In the genomic region with DNA sequence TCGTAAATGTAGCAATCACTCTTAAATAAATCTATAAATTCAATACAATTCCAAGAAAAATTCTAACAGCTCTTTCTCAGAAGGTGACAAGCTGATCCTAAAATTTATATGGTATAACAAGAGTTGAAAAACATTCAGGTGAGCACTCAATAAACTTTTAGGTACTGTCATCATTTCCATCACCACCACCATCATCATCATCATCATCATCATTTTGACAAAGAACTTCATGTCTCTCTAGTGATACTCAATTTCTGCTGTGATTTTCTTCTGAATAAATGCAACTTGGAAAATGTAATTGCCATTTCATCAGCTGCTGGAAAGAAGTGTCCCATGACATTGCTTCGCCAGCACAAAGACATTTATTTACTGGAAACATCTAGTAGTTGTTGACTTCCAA, we compare ENCODE assay signal across 40 cellular contexts.
"Had no signal": no experiment of that assay in that cellular context is flagged by ENCODE, and none has a peak within 500 bp of the region (broad histone marks: within the 10 kb centered on the region; RNA-seq: fewer than 3 reads in every experiment).

No MANE protein-coding gene starts in this region.

- H3K27ac ChIP-seq: adrenal gland, ascending aorta, body of pancreas, brain microvascular endothelial cell, breast epithelium, cardiac muscle cell had no signal

- H3K36me3 ChIP-seq: adrenal gland, ascending aorta, brain microvascular endothelial cell, breast epithelium, cardiac muscle cell had no signal

- H3K9me3 Mint-ChIP-seq: activated naive CD4-positive, alpha-beta T cell treated with anti-CD3 and anti-CD28 coated beads, Interleukin-2, amount 10 ng/mL, durations not matched to agents 7 days and 5 days; activated naive CD4-positive, alpha-beta T cell treated with anti-CD3 and anti-CD28 coated beads, Interleukin-2, amount 50 U/mL, for 24 hours; activated naive CD8-positive, alpha-beta T cell treated with anti-CD3 and anti-CD28 coated beads, Interleukin-2, amount 10 ng/mL, durations not matched to agents 7 days and 5 days; activated naive CD8-positive, alpha-beta T cell treated with anti-CD3 and anti-CD28 coated beads, Interleukin-2, amount 50 U/mL, for 24 hours; activated T-cell treated with anti-CD3 and anti-CD28 coated beads, Interleukin-2, amount 50 U/mL, for 24 hours; activated T-cell treated with anti-CD3 and anti-CD28 coated beads, Interleukin-2, amount 50 U/mL, for 4 hours; activated T-cell treated with anti-CD3 and anti-CD28 coated beads, Interleukin-2, amount 50 U/mL, for 72 hours; activated T-helper 1 cell treated with anti-CD3 and anti-CD28 coated beads, Interleukin-12 subunit alpha, Interleukin-12 subunit beta, Interleukin-2, Interleukin-4 antibody, amounts not matched to agents 30 ng/mL and 10 ng/mL and 1 ng/mL, durations not matched to agents 14 hours and 24 hours and 36 hours; activated T-helper 17 cell treated with anti-CD3 and anti-CD28 coated beads, Interleukin-2, amount 50 U/mL, for 72 hours; activated T-helper 2 cell treated with anti-CD3 and anti-CD28 coated beads, Interferon-gamma antibody, Interleukin-2, Interleukin-4, amounts not matched to agents 10 μg/mL and 5 μg/mL and 100 μg/mL, durations not matched to agents 14 hours and 24 hours and 36 hours had no signal

- H3K4me3 ChIP-seq: adrenal gland, ascending aorta, body of pancreas, breast epithelium, cardiac muscle cell had no signal

- H3K4me1 ChIP-seq: adrenal gland, ascending aorta, body of pancreas, breast epithelium had no signal

- H3K4me1 Mint-ChIP-seq: activated naive CD4-positive, alpha-beta T cell treated with anti-CD3 and anti-CD28 coated beads, Interleukin-2, amount 10 ng/mL, durations not matched to agents 7 days and 5 days; activated naive CD4-positive, alpha-beta T cell treated with anti-CD3 and anti-CD28 coated beads, Interleukin-2, amount 50 U/mL, for 24 hours; activated naive CD8-positive, alpha-beta T cell treated with anti-CD3 and anti-CD28 coated beads for 36 hours; activated naive CD8-positive, alpha-beta T cell treated with anti-CD3 and anti-CD28 coated beads, Interleukin-2, amount 10 ng/mL, durations not matched to agents 7 days and 5 days; activated naive CD8-positive, alpha-beta T cell treated with anti-CD3 and anti-CD28 coated beads, Interleukin-2, amount 50 U/mL, for 24 hours; activated T-helper 17 cell treated with anti-CD3 and anti-CD28 coated beads, Interleukin-2, amount 50 U/mL, for 72 hours; brain; central memory CD8-positive, alpha-beta T cell had no signal

- H3K27ac Mint-ChIP-seq: activated naive CD4-positive, alpha-beta T cell treated with anti-CD3 and anti-CD28 coated beads for 36 hours; activated naive CD4-positive, alpha-beta T cell treated with anti-CD3 and anti-CD28 coated beads, Interleukin-2, amount 10 ng/mL, durations not matched to agents 7 days and 5 days; activated naive CD4-positive, alpha-beta T cell treated with anti-CD3 and anti-CD28 coated beads, Interleukin-2, amount 50 U/mL, for 24 hours; activated naive CD4-positive, alpha-beta T cell treated with anti-CD3 and anti-CD28 coated beads, Interleukin-2, amount 50 U/mL, for 72 hours; activated naive CD8-positive, alpha-beta T cell; activated naive CD8-positive, alpha-beta T cell treated with anti-CD3 and anti-CD28 coated beads for 36 hours; activated naive CD8-positive, alpha-beta T cell treated with anti-CD3 and anti-CD28 coated beads, Interleukin-2, amount 10 ng/mL, durations not matched to agents 7 days and 5 days; activated naive CD8-positive, alpha-beta T cell treated with anti-CD3 and anti-CD28 coated beads, Interleukin-2, amount 50 U/mL, for 24 hours; activated T-cell treated with anti-CD3 and anti-CD28 coated beads, Interleukin-2, amount 50 U/mL, for 24 hours; activated T-cell treated with anti-CD3 and anti-CD28 coated beads, Interleukin-2, amount 50 U/mL, for 72 hours; activated T-helper 1 cell treated with anti-CD3 and anti-CD28 coated beads, Interleukin-12 subunit alpha, Interleukin-12 subunit beta, Interleukin-2, Interleukin-4 antibody, amounts not matched to agents 30 ng/mL and 10 ng/mL and 1 ng/mL, durations not matched to agents 14 hours and 24 hours and 36 hours; activated T-helper 17 cell treated with anti-CD3 and anti-CD28 coated beads, Interleukin-2, amount 50 U/mL, for 72 hours; activated T-helper 2 cell treated with anti-CD3 and anti-CD28 coated beads, Interferon-gamma antibody, Interleukin-2, Interleukin-4, amounts not matched to agents 10 μg/mL and 5 μg/mL and 100 μg/mL, durations not matched to agents 14 hours and 24 hours and 36 hours; brain had no signal

- H3K4me3 Mint-ChIP-seq: activated naive CD4-positive, alpha-beta T cell treated with anti-CD3 and anti-CD28 coated beads for 36 hours; activated naive CD4-positive, alpha-beta T cell treated with anti-CD3 and anti-CD28 coated beads, Interleukin-2, amount 10 ng/mL, durations not matched to agents 7 days and 5 days; activated naive CD4-positive, alpha-beta T cell treated with anti-CD3 and anti-CD28 coated beads, Interleukin-2, amount 50 U/mL, for 24 hours; activated naive CD8-positive, alpha-beta T cell; activated naive CD8-positive, alpha-beta T cell treated with anti-CD3 and anti-CD28 coated beads for 36 hours; activated naive CD8-positive, alpha-beta T cell treated with anti-CD3 and anti-CD28 coated beads, Interleukin-2, amount 10 ng/mL, durations not matched to agents 7 days and 5 days; activated naive CD8-positive, alpha-beta T cell treated with anti-CD3 and anti-CD28 coated beads, Interleukin-2, amount 50 U/mL, for 24 hours; activated T-cell treated with anti-CD3 and anti-CD28 coated beads, Interleukin-2, amount 50 U/mL, for 24 hours; activated T-cell treated with anti-CD3 and anti-CD28 coated beads, Interleukin-2, amount 50 U/mL, for 4 hours; activated T-cell treated with anti-CD3 and anti-CD28 coated beads, Interleukin-2, amount 50 U/mL, for 72 hours; activated T-helper 1 cell treated with anti-CD3 and anti-CD28 coated beads, Interleukin-12 subunit alpha, Interleukin-12 subunit beta, Interleukin-2, Interleukin-4 antibody, amounts not matched to agents 30 ng/mL and 10 ng/mL and 1 ng/mL, durations not matched to agents 14 hours and 24 hours and 36 hours; activated T-helper 17 cell treated with anti-CD3 and anti-CD28 coated beads, Interleukin-2, amount 50 U/mL, for 72 hours; brain; central memory CD8-positive, alpha-beta T cell had no signal

- DNase-seq: activated effector memory CD4-positive, alpha-beta T cell treated with anti-CD3 and anti-CD28 coated beads, Interleukin-2, amount 50 U/mL, for 16 hours; activated effector memory CD4-positive, alpha-beta T cell treated with Interleukin-2 at 50 U/mL for 16 hours; activated gamma-delta T cell; activated gamma-delta T cell treated with Interleukin-2 at 50 U/mL for 16 hours; activated naive CD4-positive, alpha-beta T cell; activated naive CD4-positive, alpha-beta T cell treated with anti-CD3 and anti-CD28 coated beads for 36 hours; activated naive CD4-positive, alpha-beta T cell treated with anti-CD3 and anti-CD28 coated beads, Interleukin-2, amount 10 ng/mL, durations not matched to agents 7 days and 5 days; activated naive CD4-positive, alpha-beta T cell treated with anti-CD3 and anti-CD28 coated beads, Interleukin-2, amount 50 U/mL, for 16 hours; activated naive CD4-positive, alpha-beta T cell treated with Interleukin-2 at 50 U/mL for 16 hours; activated naive CD8-positive, alpha-beta T cell treated with anti-CD3 and anti-CD28 coated beads for 36 hours; activated naive CD8-positive, alpha-beta T cell treated with anti-CD3 and anti-CD28 coated beads, Interleukin-2, amount 10 ng/mL, durations not matched to agents 7 days and 5 days; activated naive CD8-positive, alpha-beta T cell treated with anti-CD3 and anti-CD28 coated beads, Interleukin-2, amount 50 U/mL, for 24 hours; activated T-cell treated with anti-CD3 and anti-CD28 coated beads, Interleukin-2, amount 50 U/mL, for 1 hour; activated T-cell treated with anti-CD3 and anti-CD28 coated beads, Interleukin-2, amount 50 U/mL, for 24 hours; activated T-cell treated with anti-CD3 and anti-CD28 coated beads, Interleukin-2, amount 50 U/mL, for 4 hours; activated T-cell treated with anti-CD3 and anti-CD28 coated beads, Interleukin-2, amount 50 U/mL, for 48 hours; activated T-cell treated with anti-CD3 and anti-CD28 coated beads, Interleukin-2, amount 50 U/mL, for 72 hours; adrenal gland; amniotic stem cell; amygdala; anterior cingulate cortex; aorta; body of pancreas; brain microvascular endothelial cell; caudate nucleus; central memory CD4-positive, alpha-beta T cell; cerebellar nuclear complex had no signal

- H3K27me3 Mint-ChIP-seq: activated naive CD4-positive, alpha-beta T cell treated with anti-CD3 and anti-CD28 coated beads, Interleukin-2, amount 10 ng/mL, durations not matched to agents 7 days and 5 days; activated naive CD4-positive, alpha-beta T cell treated with anti-CD3 and anti-CD28 coated beads, Interleukin-2, amount 50 U/mL, for 24 hours; activated naive CD8-positive, alpha-beta T cell treated with anti-CD3 and anti-CD28 coated beads for 36 hours; activated naive CD8-positive, alpha-beta T cell treated with anti-CD3 and anti-CD28 coated beads, Interleukin-2, amount 50 U/mL, for 24 hours; activated T-cell treated with anti-CD3 and anti-CD28 coated beads, Interleukin-2, amount 50 U/mL, for 24 hours had no signal

- H3K27me3 ChIP-seq: ascending aorta, body of pancreas, brain microvascular endothelial cell, breast epithelium, cardiac muscle cell had no signal

- FAIRE-seq: astrocyte, bronchial epithelial cell had no signal

- ATAC-seq: activated naive CD4-positive, alpha-beta T cell treated with anti-CD3 and anti-CD28 coated beads, Interleukin-2, amount 50 U/mL, for 72 hours; activated naive CD8-positive, alpha-beta T cell treated with anti-CD3 and anti-CD28 coated beads, Interleukin-2, amount 50 U/mL, for 24 hours; activated T-cell treated with anti-CD3 and anti-CD28 coated beads, Interleukin-2, amount 50 U/mL, for 4 hours; activated T-cell treated with anti-CD3 and anti-CD28 coated beads, Interleukin-2, amount 50 U/mL, for 72 hours; activated T-helper 17 cell treated with anti-CD3 and anti-CD28 coated beads, Interleukin-2, amount 50 U/mL, for 72 hours; body of pancreas had no signal

- H3K9me3 ChIP-seq: body of pancreas, breast epithelium had no signal

- H3K36me3 Mint-ChIP-seq: activated naive CD4-positive, alpha-beta T cell treated with anti-CD3 and anti-CD28 coated beads, Interleukin-2, amount 10 ng/mL, durations not matched to agents 7 days and 5 days; activated naive CD4-positive, alpha-beta T cell treated with anti-CD3 and anti-CD28 coated beads, Interleukin-2, amount 50 U/mL, for 24 hours; activated naive CD4-positive, alpha-beta T cell treated with anti-CD3 and anti-CD28 coated beads, Interleukin-2, amount 50 U/mL, for 72 hours; activated naive CD8-positive, alpha-beta T cell; activated naive CD8-positive, alpha-beta T cell treated with anti-CD3 and anti-CD28 coated beads for 36 hours; activated naive CD8-positive, alpha-beta T cell treated with anti-CD3 and anti-CD28 coated beads, Interleukin-2, amount 10 ng/mL, durations not matched to agents 7 days and 5 days; brain had no signal
